ENCODE assay signal across 8 cellular contexts in genomic region chr6:22954749-22955385, GRCh38.
DNase-seq lines count a peak whose midpoint lies in the region; ATAC-seq and TF ChIP-seq lines count a peak whose summit lies in the region.

No MANE protein-coding gene starts in this region.

- H4K5ac ChIP-seq in H9 (ENCODE audit: insufficient read length, low read depth, low read length), result no peak overlapping the region

- H3K9me2 ChIP-seq in Karpas-422 (replicated peaks; ENCODE audit: insufficient read depth, low read length), result no peaks in the 10 kb centered on the region

- no peak overlapping the region for H2BK20ac ChIP-seq in H9 (ENCODE audit: low read depth, low read length, poor library complexity, severe bottlenecking)

- H3K9me3 Mint-ChIP-seq in H9, result peaks cover 2 to 3% of the 10 kb centered on the region in 2 experiments; a peak in 3 of 5 replicates

- H3K27ac ChIP-seq in RWPE1 (no peak overlapping the region), foreskin keratinocyte (peak overlapping the region; percentile 12), thyroid gland (peak overlapping the region; percentile 33 to 83 (median 59)), Karpas-422 (ENCODE audit: low read length) (no peak overlapping the region), H9 (ENCODE audit: insufficient read length, low read depth, low read length) (no peak overlapping the region)

- no peak overlapping the region for H3K9ac ChIP-seq in Karpas-422 (ENCODE audit: low read length)
- no peak overlapping the region for H3K9ac ChIP-seq in H9 (ENCODE audit: extremely low read depth, insufficient read length, low read length)

- H3K4me3 Mint-ChIP-seq in H9, result no peak overlapping the region

- no peak overlapping the region for H3K56ac ChIP-seq in H9 (ENCODE audit: insufficient read length, low read depth, low read length)

- TF ChIP-seq CTCF in RWPE1 (conservative IDR thresholded peaks at IDR 0.05; ENCODE audit: low read depth), result no peak
- no peak for TF ChIP-seq CTCF in foreskin keratinocyte (conservative IDR thresholded peaks at IDR 0.05)
- no peak for TF ChIP-seq CTCF in thyroid gland (IDR thresholded peaks at IDR 0.05)
- no peak for TF ChIP-seq CTCF in H9 (conservative IDR thresholded peaks at IDR 0.05)

- H3K4me1 ChIP-seq in foreskin keratinocyte (peaks cover 11% of the 10 kb centered on the region), thyroid gland (peaks cover 25 to 26% of the 10 kb centered on the region in 2 donors), Karpas-422 (ENCODE audit: low read length) (no peaks in the 10 kb centered on the region), H9 (ENCODE audit: insufficient read depth, low read length) (0 out of 2 replicates have a peak, but pooled peaks cover 3% of the 10 kb centered on the region)

- H3K18ac ChIP-seq in H9 (ENCODE audit: insufficient read length, low read depth, low read length), result no peak overlapping the region

- ATAC-seq in GM18907 (IDR thresholded peaks at IDR 0.05; ENCODE audit: unreplicated experiment), result peak; percentile 74
- ATAC-seq in HG02981 (IDR thresholded peaks at IDR 0.05; ENCODE audit: unreplicated experiment), result peak; percentile 74
- peak; percentile 49 for ATAC-seq in foreskin keratinocyte

- H3K27me3 Mint-ChIP-seq in H9 (ENCODE audit: low read depth), result no peaks in the 10 kb centered on the region

- no peak overlapping the region for H4K8ac ChIP-seq in H9 (replicated peaks; ENCODE audit: insufficient read length, low read depth, low read length)

- CTCF ChIA-PET in RWPE1 (lab: Yijun Ruan, JAX), result interaction anchor here (0.5 to 0.7 kb wide), 3 partner anchors 309 to 489 kb away, joined by 3 read pairs; no protein-coding TSS in a partner anchor

- no peak overlapping the region for H3K27ac Mint-ChIP-seq in H9

- no peaks in the 10 kb centered on the region for H3K9me3 ChIP-seq in thyroid gland
- peaks cover 8% of the 10 kb centered on the region; the same call in 1 of the 2 replicates for H3K9me3 ChIP-seq in Karpas-422 (ENCODE audit: low read length)
- no peaks in the 10 kb centered on the region for H3K9me3 ChIP-seq in H9 (ENCODE audit: control insufficient read depth, low read depth, low read length)

- peaks cover 2 to 11% of the 10 kb centered on the region in 2 experiments; a peak in 2 of 4 replicates for H3K4me1 Mint-ChIP-seq in H9

- no peaks in the 10 kb centered on the region for H3K23me2 ChIP-seq in H9 (ENCODE audit: insufficient read length, low read depth, low read length, poor library complexity, severe bottlenecking)

- H3K27me3 ChIP-seq in foreskin keratinocyte, result no peaks in the 10 kb centered on the region
- no peaks in the 10 kb centered on the region for H3K27me3 ChIP-seq in thyroid gland
- H3K27me3 ChIP-seq in Karpas-422 (ENCODE audit: low read length), result no peaks in the 10 kb centered on the region
- H3K27me3 ChIP-seq in H9 (ENCODE audit: insufficient read depth, low read length), result no peaks in the 10 kb centered on the region

- H2BK15ac ChIP-seq in H9 (ENCODE audit: low read depth, low read length), result no peak overlapping the region

- no peaks in the 10 kb centered on the region for H4K20me1 ChIP-seq in Karpas-422 (ENCODE audit: insufficient read depth, low read depth, low read length)
- no peaks in the 10 kb centered on the region for H4K20me1 ChIP-seq in H9 (ENCODE audit: control insufficient read depth, insufficient read depth, insufficient read length)

- no peak overlapping the region for H2AK5ac ChIP-seq in H9 (ENCODE audit: insufficient read length, low read length)

- no peak overlapping the region for H3K4ac ChIP-seq in H9 (ENCODE audit: low read depth, low read length)

- no peak overlapping the region for H2AFZ ChIP-seq in Karpas-422 (ENCODE audit: low read length)
- H2AFZ ChIP-seq in H9 (ENCODE audit: low read length), result no peak overlapping the region

- no peak overlapping the region for H2BK5ac ChIP-seq in H9 (ENCODE audit: insufficient read length, low read length)

- intact Hi-C loops in thyroid gland (cut with DNase I), result no loop called here

- H3K36me3 Mint-ChIP-seq in H9 (ENCODE audit: insufficient read depth in 1 of 3, low read depth in 3 of 3), result no peaks in the 10 kb centered on the region; a peak in 1 of 7 replicates

- TF ChIP-seq POLR2A in thyroid gland (IDR thresholded peaks at IDR 0.05), result no peak

- POLR2A ChIA-PET in RWPE1 (lab: Yijun Ruan, JAX; ENCODE audit: low non-redundant PET), result no interaction called here

- H3K36me3 ChIP-seq in thyroid gland (no peaks in the 10 kb centered on the region), Karpas-422 (ENCODE audit: insufficient read depth, low read length) (no peaks in the 10 kb centered on the region)

- no peaks in the 10 kb centered on the region for H3K79me1 ChIP-seq in H9 (ENCODE audit: insufficient read depth, low read depth, low read length, poor library complexity, severe bottlenecking)

- H3K4me3 ChIP-seq in thyroid gland (replicated peaks in 1 of 3), result no peak overlapping the region
- H3K4me3 ChIP-seq in Karpas-422 (ENCODE audit: low read length), result no peak overlapping the region

- H4K91ac ChIP-seq in H9 (ENCODE audit: insufficient read length, low read depth, low read length), result no peak overlapping the region

- H3K4me2 ChIP-seq in Karpas-422 (ENCODE audit: low read depth, low read length, poor library complexity, severe bottlenecking), result no peak overlapping the region
- H3K4me2 ChIP-seq in H9 (ENCODE audit: insufficient read depth, insufficient read length, low read length), result no peak overlapping the region

- H3K23ac ChIP-seq in H9 (ENCODE audit: insufficient read length, low read depth, low read length), result no peak overlapping the region

- H3K14ac ChIP-seq in H9 (ENCODE audit: insufficient read depth, low read length), result no peak overlapping the region

- no peak overlapping the region for H2BK12ac ChIP-seq in H9 (ENCODE audit: insufficient read length, low read depth, low read length)

- WGBS in thyroid gland, 2 donors, result 15% methylated on average over 5 of the region's 5 CpGs
- WGBS in H9 (ENCODE audit: extremely low coverage, insufficient read length, low lambda C conversion rate), result no CpG with 5 or more reads among the region's 5 CpGs

- DNase-seq in RWPE1 (ENCODE audit: low spot score), result peak; percentile 5
- peak in 1 of 2 donors; percentile 20 for DNase-seq in foreskin keratinocyte
- no peak for DNase-seq in thyroid gland
- no peak for DNase-seq in GM19238 (ENCODE audit: insufficient read length, low spot score)
- no peak for DNase-seq in Karpas-422
- no peak for DNase-seq in H9

- H3T11ph ChIP-seq in H9 (ENCODE audit: low read length), result no peak overlapping the region

- no peak overlapping the region for H2BK120ac ChIP-seq in H9 (ENCODE audit: low read depth, low read length, poor library complexity, severe bottlenecking)

- H3K79me2 ChIP-seq in Karpas-422 (ENCODE audit: low read length) (no peaks in the 10 kb centered on the region), H9 (ENCODE audit: insufficient read depth, low read length) (no peaks in the 10 kb centered on the region)

Comparison
In these comparisons a context has a peak if more than half of its experiments do, and no peak if none do; other contexts are left out.
1. H3K27ac ChIP-seq: peak in foreskin keratinocyte (single experiment) and thyroid gland (3 of 3); none in RWPE1 (single experiment), Karpas-422 (single experiment) and H9 (single experiment).
2. Peak in every context shown above with its lines, with median percentiles within 50 percentile points of each other: ATAC-seq.